ENCODE assay signal across 25 cellular contexts in the genomic region with DNA sequence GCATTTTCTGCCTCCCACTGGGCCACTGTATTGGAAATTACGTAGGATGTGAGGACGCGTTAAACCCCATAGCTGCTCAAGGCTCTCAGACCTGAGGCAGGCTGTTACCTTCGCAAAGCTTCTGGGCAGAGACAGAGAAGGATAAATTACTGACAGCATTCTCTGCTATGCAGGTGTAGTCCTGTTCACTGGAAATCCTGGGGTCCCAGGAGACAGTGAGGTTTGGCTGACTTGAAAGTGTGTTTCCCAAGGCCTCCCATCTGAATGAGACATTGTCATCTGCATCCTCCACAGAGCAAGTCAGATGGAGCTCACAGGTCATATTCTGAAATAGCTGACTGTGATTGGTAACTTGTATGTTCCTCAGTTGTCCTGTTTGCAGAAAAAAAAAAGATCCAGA. TPM values are rescaled to one million over a fixed set of nuclear protein-coding genes. Genes with fewer than 3 reads are reported as not detected.
"Had no signal": no experiment of that assay in that cellular context is flagged by ENCODE, and none has a peak within 500 bp of the region (broad histone marks: within the 10 kb centered on the region; RNA-seq: fewer than 3 reads in every experiment).

No MANE protein-coding gene starts in this region.

- H3K9ac ChIP-seq: SK-N-SH had no signal

- H3K27ac ChIP-seq: breast epithelium, colonic mucosa, epithelial cell of prostate, left lung, right lobe of liver, upper lobe of left lung had no signal

- H3K4me3 Mint-ChIP-seq: activated CD4-positive, alpha-beta T cell treated with anti-CD3 and anti-CD28 coated beads for 36 hours; activated T-cell treated with anti-CD3 and anti-CD28 coated beads, Interleukin-2, amount 50 U/mL, for 4 hours; central memory CD8-positive, alpha-beta T cell; stimulated activated effector memory CD8-positive, alpha-beta T cell treated with anti-CD3 and anti-CD28 coated beads, Interleukin-12 subunit alpha, Interleukin-12 subunit beta, amount 100 ng/mL, for 72 hours had no signal

- H3K4me3 ChIP-seq: breast epithelium, colonic mucosa, left lung, lung, right lobe of liver, skin epidermis, upper lobe of left lung had no signal

- H3K27me3 Mint-ChIP-seq: activated CD4-positive, alpha-beta T cell treated with anti-CD3 and anti-CD28 coated beads for 36 hours; central memory CD8-positive, alpha-beta T cell; naive B cell had no signal

- H3K9me3 Mint-ChIP-seq: activated T-cell treated with anti-CD3 and anti-CD28 coated beads, Interleukin-2, amount 50 U/mL, for 4 hours; central memory CD8-positive, alpha-beta T cell; stimulated activated effector memory CD8-positive, alpha-beta T cell treated with anti-CD3 and anti-CD28 coated beads, Interleukin-12 subunit alpha, Interleukin-12 subunit beta, amount 100 ng/mL, for 72 hours had no signal

- H3K4me2 ChIP-seq: SK-N-SH had no signal

- H3K27me3 ChIP-seq: breast epithelium, colonic mucosa, left lung, right lobe of liver, upper lobe of left lung had no signal

- H3K27ac Mint-ChIP-seq: stimulated activated effector memory CD8-positive, alpha-beta T cell treated with anti-CD3 and anti-CD28 coated beads, Interleukin-12 subunit alpha, Interleukin-12 subunit beta, amount 100 ng/mL, for 72 hours had no signal

- H3K4me1 ChIP-seq: breast epithelium, colonic mucosa, left lung, right lobe of liver, upper lobe of left lung had no signal

- H3K9me3 ChIP-seq: breast epithelium, colonic mucosa, left lung, right lobe of liver, SK-N-SH, upper lobe of left lung had no signal

- H3K36me3 ChIP-seq: breast epithelium, colonic mucosa, left lung, right lobe of liver, upper lobe of left lung had no signal

- ATAC-seq: activated CD4-positive, alpha-beta T cell treated with anti-CD3 and anti-CD28 coated beads for 36 hours; activated T-cell treated with anti-CD3 and anti-CD28 coated beads, Interleukin-2, amount 50 U/mL, for 4 hours; left lung; right lobe of liver; stimulated activated effector memory CD8-positive, alpha-beta T cell treated with anti-CD3 and anti-CD28 coated beads, Interleukin-12 subunit alpha, Interleukin-12 subunit beta, amount 100 ng/mL, for 72 hours had no signal

- DNase-seq: activated CD4-positive, alpha-beta T cell treated with anti-CD3 and anti-CD28 coated beads for 36 hours; activated CD4-positive, alpha-beta T cell treated with anti-CD3 and anti-CD28 coated beads, Interleukin-2, amount 50 U/mL, for 48 hours; activated CD8-positive, alpha-beta memory T cell treated with anti-CD3 and anti-CD28 coated beads, Interleukin-2, amount 50 U/mL, for 48 hours; activated naive CD4-positive, alpha-beta T cell treated with anti-CD3 and anti-CD28 coated beads, Interleukin-2, amount 50 U/mL, for 16 hours; activated T-cell treated with anti-CD3 and anti-CD28 coated beads, Interleukin-2, amount 50 U/mL, for 4 hours; amniotic stem cell; colonic mucosa; kidney glomerular epithelial cell; left lung; naive B cell; occipital lobe; posterior cingulate gyrus; right lobe of liver; SK-N-SH; stimulated activated CD4-positive, alpha-beta T cell treated with anti-CD3 and anti-CD28 coated beads, Interleukin-2, amount 100 ng/mL, for 24 hours; T-helper 1 cell; upper lobe of left lung had no signal

RNA-seq across cellular contexts. Expression of a gene that starts 32.0 kb away (rescaled TPM):
- total RNA-seq: fibroblast of villous mesenchyme, occipital lobe had no signal
- polyA plus RNA-seq: neural cell, SK-N-SH had no signal
